In the genomic region with DNA sequence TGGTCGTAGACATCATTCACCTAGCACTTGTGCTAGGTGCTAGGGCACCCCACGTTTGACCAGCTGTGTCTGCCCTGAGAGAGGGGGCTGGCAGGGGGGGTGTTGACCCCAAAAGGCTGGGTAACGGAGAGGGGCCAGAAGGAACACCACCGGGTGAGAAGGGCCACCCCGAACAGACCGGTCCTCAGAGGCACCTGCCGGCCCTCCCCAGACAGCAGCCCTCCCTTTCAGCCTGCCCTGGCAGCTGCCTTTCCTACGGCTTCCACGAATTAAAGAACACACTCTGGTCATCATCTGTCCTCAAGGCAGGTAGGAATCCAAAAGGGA, we compare ENCODE assay signal across 11 cellular contexts. TPM values are rescaled to one million over a fixed set of nuclear protein-coding genes. Genes with fewer than 3 reads are reported as not detected.
DNase-seq lines count a peak whose midpoint lies in the region; ATAC-seq, FAIRE-seq and TF ChIP-seq lines count a peak whose summit lies in the region.
"Had no signal": no experiment of that assay in that cellular context is flagged by ENCODE, and none has a peak within 500 bp of the region (broad histone marks: within the 10 kb centered on the region; RNA-seq: fewer than 3 reads in every experiment).

No MANE protein-coding gene starts in this region.

- H3K4me1 ChIP-seq in A549 (no peaks in the 10 kb centered on the region), HUES64 (ENCODE audit: insufficient read depth, low read length) (peaks cover 22% of the 10 kb centered on the region), OCI-LY7 (ENCODE audit: insufficient read depth, low read length, poor library complexity, severe bottlenecking) (no peaks in the 10 kb centered on the region)

- H3K79me2 ChIP-seq in OCI-LY7 (ENCODE audit: insufficient read depth, low read depth, low read length): no peaks in the 10 kb centered on the region

- TF ChIP-seq CTCF in A549 (IDR thresholded peaks at IDR 0.05) (no peak), nephron (IDR thresholded peaks at IDR 0.05; ENCODE audit: unreplicated experiment in 3 of 3) (no peak), OCI-LY7 (conservative IDR thresholded peaks at IDR 0.05; ENCODE audit: low read length) (no peak)

- POLR2A ChIA-PET in A549 (lab: Yijun Ruan, JAX) (no interaction called here), OCI-LY7 (lab: Charles Lee) (no interaction called here)

- H3K4me3 ChIP-seq in A549: peak overlapping the region; percentile 49
- H3K4me3 ChIP-seq in HUES64 (ENCODE audit: low read length): peak overlapping the region; percentile 56
- no peak overlapping the region for H3K4me3 ChIP-seq in OCI-LY7 (ENCODE audit: low read depth, low read length, poor library complexity, severe bottlenecking)

- CTCF ChIA-PET in A549 (lab: Yijun Ruan, JAX): interaction anchor here (1.2 to 6.3 kb wide), 3 partner anchors 16 to 68 kb away, joined by 3 to 46 read pairs (median 4); no protein-coding TSS in a partner anchor
- CTCF ChIA-PET in OCI-LY7 (lab: Charles Lee; ENCODE audit: unreplicated experiment): no interaction called here

- TF ChIP-seq POLR2A in A549 (IDR thresholded peaks at IDR 0.05; ENCODE audit: low read length): no peak

- no peak for TF ChIP-seq EP300 in A549 (IDR thresholded peaks at IDR 0.05)

- H3K9me3 ChIP-seq in A549: no peaks in the 10 kb centered on the region
- H3K9me3 ChIP-seq in HUES64 (ENCODE audit: insufficient read depth, low read depth, low read length): no peaks in the 10 kb centered on the region
- no peaks in the 10 kb centered on the region for H3K9me3 ChIP-seq in OCI-LY7 (ENCODE audit: low read length)

- H3K9me2 ChIP-seq in OCI-LY7 (ENCODE audit: insufficient read depth, low read length): no peaks in the 10 kb centered on the region

- intact Hi-C loops in OCI-LY7 (cut with micrococcal nuclease; ENCODE audit: unreplicated experiment): no loop called here

- H3K27ac ChIP-seq in A549 (peak overlapping the region in 1 of 2 experiments; percentile 37; a peak in 2 of 6 replicates), HUES64 (ENCODE audit: low read depth, low read length) (no peak overlapping the region), OCI-LY7 (ENCODE audit: low read depth, low read length, poor library complexity, severe bottlenecking) (no peak overlapping the region)

- no TSS peak for BruUV-seq in OCI-LY7 (replicated peaks; lab: Mats Ljungman, UMichigan)

- H3K4me3 Mint-ChIP-seq in effector memory CD8-positive, alpha-beta T cell: peak overlapping the region; percentile 67 to 78
- peak overlapping the region in 2 of 3 experiments; percentile 57 to 87 for H3K4me3 Mint-ChIP-seq in nephron

- H3K4me2 ChIP-seq in A549 (peak overlapping the region; percentile 97), OCI-LY7 (ENCODE audit: low read length) (no peak overlapping the region)

- H3K9ac ChIP-seq in HUES64 (ENCODE audit: low read depth, low read length): no peak overlapping the region

- no peaks in the 10 kb centered on the region for H3K9me3 Mint-ChIP-seq in effector memory CD8-positive, alpha-beta T cell
- H3K9me3 Mint-ChIP-seq in nephron: no peaks in the 10 kb centered on the region
- H3K9me3 Mint-ChIP-seq: natural killer cell treated with Interleukin-12 subunit alpha and Interleukin-12 subunit beta and Interleukin-15 and Interleukin-18, amount 100 ng/mL, for 72 hours; stimulated activated memory B cell treated with anti-CD40 and anti-IgM and Interleukin-4, amounts not matched to agents 10 μg/mL and 1 μg/mL and 100 μg/mL, for 72 hours had no signal

- no peak overlapping the region for H2AFZ ChIP-seq in OCI-LY7 (ENCODE audit: low read length)

- no peak for TF ChIP-seq RAD21 in A549 (conservative IDR thresholded peaks at IDR 0.05 in 1 of 2, IDR thresholded peaks at IDR 0.05 in 1 of 2)

- 62% methylated on average over 5 of the region's 9 CpGs for WGBS in A549 (ENCODE audit: missing lambda C conversion rate)
- 10% methylated on average over 9 of the region's 9 CpGs for WGBS in HUES64

- H3K27me3 ChIP-seq in HUES64 (ENCODE audit: insufficient read depth, low read length): peaks cover 99% of the 10 kb centered on the region

- no peaks in the 10 kb centered on the region for H3K36me3 ChIP-seq in HUES64 (ENCODE audit: insufficient read depth, low read length)
- no peaks in the 10 kb centered on the region for H3K36me3 ChIP-seq in OCI-LY7 (ENCODE audit: insufficient read depth, low read length)

- H3K36me3 Mint-ChIP-seq in effector memory CD8-positive, alpha-beta T cell (ENCODE audit: insufficient read depth): peaks cover 6% of the 10 kb centered on the region
- H3K36me3 Mint-ChIP-seq in nephron (ENCODE audit: low read depth): no peaks in the 10 kb centered on the region
- H3K36me3 Mint-ChIP-seq: natural killer cell treated with Interleukin-12 subunit alpha and Interleukin-12 subunit beta and Interleukin-15 and Interleukin-18, amount 100 ng/mL, for 72 hours; stimulated activated memory B cell treated with anti-CD40 and anti-IgM and Interleukin-4, amounts not matched to agents 10 μg/mL and 1 μg/mL and 100 μg/mL, for 72 hours had no signal

- no peak for FAIRE-seq in A549 (lab: Jason Lieb, UNC)

- H3K27ac Mint-ChIP-seq in effector memory CD8-positive, alpha-beta T cell: no peak overlapping the region
- no peak overlapping the region for H3K27ac Mint-ChIP-seq in nephron
- H3K27ac Mint-ChIP-seq: natural killer cell treated with Interleukin-12 subunit alpha and Interleukin-12 subunit beta and Interleukin-15 and Interleukin-18, amount 100 ng/mL, for 72 hours; stimulated activated memory B cell treated with anti-CD40 and anti-IgM and Interleukin-4, amounts not matched to agents 10 μg/mL and 1 μg/mL and 100 μg/mL, for 72 hours had no signal

- DNase-seq in A549 (ENCODE audit: low read depth in 1 of 2, low spot score in 1 of 2) (no peak), OCI-LY7 (ENCODE audit: low spot score) (no peak), NCI-H526 (lab: John Stamatoyannopoulos, UW) (no peak)
- DNase-seq in effector memory CD8-positive, alpha-beta T cell: no peak
- DNase-seq in stimulated activated CD4-positive, alpha-beta T cell treated with anti-CD3 and anti-CD28 coated beads, Interleukin-4, amount 100 ng/mL, for 4 hours: no peak
- DNase-seq: KG1 had no signal

- peak; percentile 37 to 60; a peak in 5 of 6 replicates for ATAC-seq in A549
- ATAC-seq in effector memory CD8-positive, alpha-beta T cell (replicated peaks): no peak
- no peak for ATAC-seq in GM21528 (IDR thresholded peaks at IDR 0.05; ENCODE audit: low FRiP score, unreplicated experiment)
- ATAC-seq: stimulated activated memory B cell treated with anti-CD40 and anti-IgM and Interleukin-4, amounts not matched to agents 10 μg/mL and 1 μg/mL and 100 μg/mL, for 72 hours had no signal

- no peaks in the 10 kb centered on the region for H4K20me1 ChIP-seq in OCI-LY7 (ENCODE audit: insufficient read depth, low read length)

- H3K4me1 Mint-ChIP-seq in effector memory CD8-positive, alpha-beta T cell (ENCODE audit: low read depth in 2 of 2): peaks cover 9 to 13% of the 10 kb centered on the region in 2 donors
- H3K4me1 Mint-ChIP-seq in nephron: no peaks in the 10 kb centered on the region

- peaks cover 47 to 94% of the 10 kb centered on the region in 2 donors for H3K27me3 Mint-ChIP-seq in effector memory CD8-positive, alpha-beta T cell
- peaks cover 84% of the 10 kb centered on the region for H3K27me3 Mint-ChIP-seq in nephron (ENCODE audit: low read depth)

TF ChIP-seq in A549, 52 proteins besides CTCF, POLR2A, EP300 and RAD21 (continues in another document):
- TF ChIP-seq RARB (CRISPR knock-in tag; IDR thresholded peaks at IDR 0.05) (no peak), EHF (CRISPR knock-in tag; IDR thresholded peaks at IDR 0.05) (no peak), ESRRA (IDR thresholded peaks at IDR 0.05; ENCODE audit: borderline replicate concordance, low read length) (no peak), RCOR1 (IDR thresholded peaks at IDR 0.05; ENCODE audit: low read depth, low read length) (no peak)
- TF ChIP-seq, protein P1, sequence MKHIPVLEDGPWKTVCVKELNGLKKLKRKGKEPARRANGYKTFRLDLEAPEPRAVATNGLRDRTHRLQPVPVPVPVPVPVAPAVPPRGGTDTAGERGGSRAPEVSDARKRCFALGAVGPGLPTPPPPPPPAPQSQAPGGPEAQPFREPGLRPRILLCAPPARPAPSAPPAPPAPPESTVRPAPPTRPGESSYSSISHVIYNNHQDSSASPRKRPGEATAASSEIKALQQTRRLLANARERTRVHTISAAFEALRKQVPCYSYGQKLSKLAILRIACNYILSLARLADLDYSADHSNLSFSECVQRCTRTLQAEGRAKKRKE (CRISPR knock-in tag; IDR thresholded peaks at IDR 0.05; ENCODE audit: low read depth): no peak

RNA-seq across cellular contexts. Expression of a gene that starts 1.0 kb away (rescaled TPM):
- polyA plus RNA-seq in A549 (2011; rRNA removed) (0.01 and 0.04 TPM in 2 replicates), A549 (2017; fragmentation: RNase III; extraction: RNeasy Plus Mini Kit Qiagen cat#74134 plus additional on column Dnase treatment) (0.04 to 0.09 TPM in 2 of 3 replicates, not detected in the other)
- polyA plus RNA-seq in A549 (2012; cell fraction: cytosol; rRNA removed): 0.03 and 0.04 TPM in 2 replicates
- polyA plus RNA-seq in A549 (2012; cell fraction: nucleus; rRNA removed): not detected in 2 replicates
- polyA minus RNA-seq in A549 (2011; rRNA and poly(A)+ RNA removed): 0.10 TPM in 1 of 2 replicates, not detected in the other
- 0.10 TPM for polyA plus RNA-seq in HUES64 (2013, experiment 1 of 2)
- polyA plus RNA-seq in HUES64 (2013, experiment 2 of 2): 0.32 TPM
- total RNA-seq in OCI-LY7 (2014; rRNA removed; shearing (Covaris generic)): not detected in 2 replicates
- total RNA-seq in OCI-LY7 (2022): not detected in 2 replicates
- total RNA-seq: natural killer cell treated with Interleukin-12 subunit alpha and Interleukin-12 subunit beta and Interleukin-15 and Interleukin-18, amount 100 ng/mL, for 72 hours had no signal

RNA-seq across cellular contexts. Expression of a gene that starts 23.1 kb away (rescaled TPM):
- 0.12 and 0.20 TPM in 2 replicates for polyA plus RNA-seq in A549 (2011; rRNA removed)
- polyA plus RNA-seq in A549 (2012; cell fraction: cytosol; rRNA removed): not detected in 2 replicates
- polyA plus RNA-seq in A549 (2012; cell fraction: nucleus; rRNA removed): 0.04 and 0.05 TPM in 2 replicates
- 0.03 TPM in 1 of 3 replicates, not detected in the others for polyA plus RNA-seq in A549 (2017; fragmentation: RNase III; extraction: RNeasy Plus Mini Kit Qiagen cat#74134 plus additional on column Dnase treatment)
- not detected in 2 replicates for polyA minus RNA-seq in A549 (2011; rRNA and poly(A)+ RNA removed)
- polyA plus RNA-seq in HUES64 (2013, experiment 1 of 2): 0.20 TPM
- polyA plus RNA-seq in HUES64 (2013, experiment 2 of 2): 0.13 TPM
- 0.06 TPM in 1 of 2 replicates, not detected in the other for total RNA-seq in OCI-LY7 (2014; rRNA removed; shearing (Covaris generic))
- 0.11 TPM in 1 of 2 replicates, not detected in the other for total RNA-seq in OCI-LY7 (2022)
- total RNA-seq: natural killer cell treated with Interleukin-12 subunit alpha and Interleukin-12 subunit beta and Interleukin-15 and Interleukin-18, amount 100 ng/mL, for 72 hours had no signal

RNA-seq across cellular contexts. Expression of a gene that starts 52.5 kb away (rescaled TPM):
- polyA plus RNA-seq in A549 (2011; rRNA removed): 0.08 TPM in 1 of 2 replicates, not detected in the other
- 0.03 TPM in 1 of 2 replicates, not detected in the other for polyA plus RNA-seq in A549 (2012; cell fraction: cytosol; rRNA removed)
- polyA plus RNA-seq in A549 (2012; cell fraction: nucleus; rRNA removed): 0.05 and 0.13 TPM in 2 replicates
- 0.03 to 0.11 TPM in 2 of 3 replicates, not detected in the other for polyA plus RNA-seq in A549 (2017; fragmentation: RNase III; extraction: RNeasy Plus Mini Kit Qiagen cat#74134 plus additional on column Dnase treatment)
- polyA minus RNA-seq in A549 (2011; rRNA and poly(A)+ RNA removed): 0.24 TPM in 1 of 2 replicates, not detected in the other
- not detected for polyA plus RNA-seq in HUES64 (2013, experiment 1 of 2)
- polyA plus RNA-seq in HUES64 (2013, experiment 2 of 2): not detected
- not detected in 2 replicates for total RNA-seq in OCI-LY7 (2014; rRNA removed; shearing (Covaris generic))
- not detected in 2 replicates for total RNA-seq in OCI-LY7 (2022)
- total RNA-seq: natural killer cell treated with Interleukin-12 subunit alpha and Interleukin-12 subunit beta and Interleukin-15 and Interleukin-18, amount 100 ng/mL, for 72 hours had no signal

Comparison
In these comparisons a context has a peak if more than half of its experiments do, and no peak if none do; other contexts are left out.
1. ATAC-seq: peak in A549 (2 of 2); none in effector memory CD8-positive, alpha-beta T cell (single experiment) and GM21528 (single experiment).